10 cellular contexts compared by ENCODE assay signal in the genomic region with DNA sequence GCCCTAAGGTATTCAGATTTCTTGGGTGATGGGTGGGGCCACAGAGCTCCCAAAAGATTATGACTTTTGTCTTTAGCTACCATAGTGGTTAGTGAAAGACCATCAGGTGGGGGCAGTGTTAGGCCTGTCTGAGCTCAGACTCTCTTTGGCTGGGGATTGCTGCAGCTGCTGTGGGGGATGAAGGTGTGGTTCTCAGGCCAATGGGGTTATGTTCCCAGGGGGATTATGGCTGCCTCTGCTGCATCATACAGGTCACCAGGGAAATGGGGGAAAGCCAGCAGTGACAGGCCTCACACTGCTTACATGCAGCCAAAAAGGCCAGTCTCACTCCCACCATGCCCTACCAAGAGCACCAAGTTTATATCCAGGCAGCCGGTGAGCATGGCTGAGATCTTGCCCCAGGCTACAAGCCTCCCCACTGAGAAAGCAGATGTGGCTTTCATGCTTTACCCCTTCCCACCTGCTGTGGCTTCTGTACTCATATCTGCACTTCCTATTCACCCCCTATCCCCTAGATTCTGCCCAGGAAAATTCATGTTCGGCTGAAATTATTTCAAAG. TPM values are rescaled to one million over a fixed set of nuclear protein-coding genes. Genes with fewer than 3 reads are reported as not detected.
DNase-seq lines count a peak whose midpoint lies in the region; ATAC-seq and TF ChIP-seq lines count a peak whose summit lies in the region.
"Had no signal": no experiment of that assay in that cellular context is flagged by ENCODE, and none has a peak within 500 bp of the region (broad histone marks: within the 10 kb centered on the region; RNA-seq: fewer than 3 reads in every experiment).

No MANE protein-coding gene starts in this region.

- DNase-seq in GM13977 (ENCODE audit: low spot score) = no peak
- DNase-seq in PC-9 = no peak
- no peak for DNase-seq in G401 (ENCODE audit: low spot score)
- no peak for DNase-seq in activated gamma-delta T cell treated with Interleukin-2 at 50 U/mL for 16 hours
- no peak for DNase-seq in mucosa of descending colon
- DNase-seq: NCI-H774 had no signal

- no peaks in the 10 kb centered on the region for H3K27me3 ChIP-seq in PC-9 (ENCODE audit: insufficient read depth, low read depth)

- peaks cover 8% of the 10 kb centered on the region; the same call in 1 of the 2 replicates for H3K9me3 ChIP-seq in PC-9 (ENCODE audit: insufficient read depth, low read depth)
- peaks cover 9% of the 10 kb centered on the region for H3K9me3 ChIP-seq in mucosa of descending colon

- peaks cover 5% of the 10 kb centered on the region for H3K4me1 Mint-ChIP-seq in activated T-helper 17 cell treated with anti-CD3 and anti-CD28 coated beads, Interleukin-2, amount 50 U/mL, for 72 hours

- no peaks in the 10 kb centered on the region for H3K9me2 ChIP-seq in PC-9 (ENCODE audit: insufficient read depth)

- no peak overlapping the region for H3K4me3 ChIP-seq in PC-9
- no peak overlapping the region for H3K4me3 ChIP-seq in mucosa of descending colon
- H3K4me3 ChIP-seq: lung had no signal

- no peaks in the 10 kb centered on the region for H3K79me2 ChIP-seq in PC-9 (ENCODE audit: low read depth)

- no peak overlapping the region for H3K27ac ChIP-seq in PC-9

- no peaks in the 10 kb centered on the region for H3K9me3 Mint-ChIP-seq in activated T-helper 17 cell treated with anti-CD3 and anti-CD28 coated beads, Interleukin-2, amount 50 U/mL, for 72 hours

- peak; percentile 88 for ATAC-seq in GM21390 (IDR thresholded peaks at IDR 0.05; ENCODE audit: unreplicated experiment)
- ATAC-seq in HG03097 (IDR thresholded peaks at IDR 0.05; ENCODE audit: low FRiP score, unreplicated experiment) = peak; percentile 89
- no peak for ATAC-seq in activated T-helper 17 cell treated with anti-CD3 and anti-CD28 coated beads, Interleukin-2, amount 50 U/mL, for 72 hours (replicated peaks)
- no peak for ATAC-seq in mucosa of descending colon

- in situ Hi-C loops in GM13977 (cut with MboI; ENCODE audit: low pct_unique_long_range_greater_than_20kb, low sequenced_read_pairs, unreplicated experiment) (no loop called here), G401 (cut with HindIII; ENCODE audit: low sequenced_read_pairs) (no loop called here)

- H3K36me3 ChIP-seq in PC-9 (ENCODE audit: low read depth) (no peaks in the 10 kb centered on the region), mucosa of descending colon (ENCODE audit: low read depth) (no peaks in the 10 kb centered on the region)

- peak overlapping the region; percentile 14; the same call in 1 of the 2 replicates for H3K4me2 ChIP-seq in PC-9

- CTCF ChIA-PET in PC-9 (lab: Charles Lee) = no interaction called here

- H4K20me1 ChIP-seq in PC-9 (ENCODE audit: insufficient read depth) = no peaks in the 10 kb centered on the region

- POLR2A ChIA-PET in PC-9 (lab: Charles Lee; ENCODE audit: unreplicated experiment) = interaction anchor here (0.5 kb wide), 1 partner anchor 457 kb away, joined by 10 read pairs; no protein-coding TSS in a partner anchor

- intact Hi-C loops in PC-9 (cut with micrococcal nuclease; ENCODE audit: unreplicated experiment) (no loop called here), mucosa of descending colon (cut with DNase I, micrococcal nuclease) (no loop called here)

- no TSS peak for BruUV-seq in PC-9 (replicated peaks; lab: Mats Ljungman, UMichigan)

- H3K36me3 Mint-ChIP-seq in activated T-helper 17 cell treated with anti-CD3 and anti-CD28 coated beads, Interleukin-2, amount 50 U/mL, for 72 hours (ENCODE audit: low read depth) = no peaks in the 10 kb centered on the region

- no peaks in the 10 kb centered on the region for H3K4me1 ChIP-seq in PC-9 (replicated peaks; ENCODE audit: insufficient read depth)
- H3K4me1 ChIP-seq in mucosa of descending colon (ENCODE audit: low read depth) = peaks cover 7% of the 10 kb centered on the region

- no peak overlapping the region for H3K4me3 Mint-ChIP-seq in activated T-helper 17 cell treated with anti-CD3 and anti-CD28 coated beads, Interleukin-2, amount 50 U/mL, for 72 hours

- TF ChIP-seq CTCF in GM13977 (IDR thresholded peaks at IDR 0.05; ENCODE audit: extremely low read depth, insufficient read depth, missing control alignments) (peak; percentile 41), PC-9 (conservative IDR thresholded peaks at IDR 0.05) (no peak), mucosa of descending colon (IDR thresholded peaks at IDR 0.05) (no peak)

- no peaks in the 10 kb centered on the region for H3K27me3 Mint-ChIP-seq in activated T-helper 17 cell treated with anti-CD3 and anti-CD28 coated beads, Interleukin-2, amount 50 U/mL, for 72 hours

- H2AFZ ChIP-seq in PC-9 = no peak overlapping the region

- H3K27ac Mint-ChIP-seq in activated T-helper 17 cell treated with anti-CD3 and anti-CD28 coated beads, Interleukin-2, amount 50 U/mL, for 72 hours = no peak overlapping the region

- H3F3A ChIP-seq in PC-9 (ENCODE audit: insufficient read depth, low read depth) = no peaks in the 10 kb centered on the region

RNA-seq across cellular contexts. Expression of gene CNTF, which starts 24.8 kb away (rescaled TPM):
- total RNA-seq in PC-9 (2021) (2.1 and 3.4 TPM in 2 replicates), mucosa of descending colon (1 to 10 TPM; 2.0 to 2.6 (median 2.5) TPM)
- 0.75 and 2.0 TPM in 2 replicates for total RNA-seq in G401 (2014; rRNA removed; shearing (Covaris generic))
- total RNA-seq in activated T-helper 17 cell treated with anti-CD3 and anti-CD28 coated beads, Interleukin-2, amount 50 U/mL, for 72 hours = 1 to 10 TPM; 4.1 to 5.5 TPM

Comparison
In these comparisons a context has a peak if more than half of its experiments do, and no peak if none do; other contexts are left out.
1. ATAC-seq: peak in GM21390 (single experiment) and HG03097 (single experiment); none in activated T-helper 17 cell treated with anti-CD3 and anti-CD28 coated beads, Interleukin-2, amount 50 U/mL, for 72 hours (single experiment) and mucosa of descending colon (single experiment).